Comparison of ENCODE assay signal across 8 cellular contexts in the genomic region with DNA sequence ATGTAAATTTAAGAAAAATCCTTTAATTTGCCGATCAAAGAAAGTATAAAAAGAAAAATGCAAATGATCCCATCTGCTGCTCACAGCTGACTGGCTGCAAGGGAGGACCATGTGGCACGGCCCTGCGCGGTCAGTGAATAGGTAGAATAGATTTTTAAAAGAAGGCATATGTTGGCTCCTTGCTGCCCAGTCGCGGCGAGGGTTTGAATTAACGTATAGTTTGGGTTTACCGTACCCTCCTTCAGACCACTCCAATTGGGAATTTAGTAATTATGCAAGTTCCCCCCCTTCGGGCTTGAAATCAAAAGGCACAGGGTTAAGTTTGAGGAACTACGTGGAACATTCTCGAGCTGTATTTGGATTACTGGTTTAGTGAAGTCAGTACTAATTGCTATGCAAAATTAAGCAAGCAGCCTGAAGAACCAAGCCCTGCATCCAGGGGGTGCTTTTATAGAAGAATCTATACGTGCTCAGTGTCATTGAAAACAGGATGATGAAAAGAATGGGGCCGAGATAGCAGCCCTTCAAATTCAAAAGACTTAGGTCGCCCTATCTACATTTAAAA. TPM values are rescaled to one million over a fixed set of nuclear protein-coding genes. Genes with fewer than 3 reads are reported as not detected.
DNase-seq lines count a peak whose midpoint lies in the region; ATAC-seq and TF ChIP-seq lines count a peak whose summit lies in the region.

No MANE protein-coding gene starts in this region.

- no peak overlapping the region for H3K27ac Mint-ChIP-seq in activated CD4-positive, alpha-beta memory T cell treated with anti-CD3 and anti-CD28 coated beads for 36 hours

- CTCF ChIA-PET in activated CD4-positive, alpha-beta memory T cell treated with anti-CD3 and anti-CD28 coated beads for 36 hours (lab: Charles Lee) = interaction anchor here (1.0 to 1.9 kb wide), 6 partner anchors 8 to 376 kb away, joined by 3 to 10 read pairs (median 4); a partner anchor contains a TSS

- no peaks in the 10 kb centered on the region for H3K9me3 Mint-ChIP-seq in activated CD4-positive, alpha-beta memory T cell treated with anti-CD3 and anti-CD28 coated beads for 36 hours

- H3K9me3 ChIP-seq in ovary = no peaks in the 10 kb centered on the region

- H3K27me3 ChIP-seq in ovary = no peaks in the 10 kb centered on the region

- WGBS in ovary, 3 donors = 2 to 4% (median 4%) methylated on average over 15 of the region's 15 CpGs

- H3K4me3 Mint-ChIP-seq in activated CD4-positive, alpha-beta memory T cell treated with anti-CD3 and anti-CD28 coated beads for 36 hours = peak overlapping the region; percentile 70

- no peak overlapping the region for H3K27ac ChIP-seq in ovary

- no peak for TF ChIP-seq POLR2A in ovary (IDR thresholded peaks at IDR 0.05)

- H3K27me3 Mint-ChIP-seq in activated CD4-positive, alpha-beta memory T cell treated with anti-CD3 and anti-CD28 coated beads for 36 hours = peaks cover 7% of the 10 kb centered on the region

- DNase-seq in ACHN = peak; percentile 19
- DNase-seq in GM19240 (ENCODE audit: insufficient read length, low spot score) = peak; percentile 32
- DNase-seq in NCI-H2227 (lab: John Stamatoyannopoulos, UW; ENCODE audit: unreplicated experiment) = peak; percentile 65
- DNase-seq in activated CD4-positive, alpha-beta memory T cell treated with anti-CD3 and anti-CD28 coated beads for 36 hours = peak; percentile 31
- peak; percentile 71 for DNase-seq in germinal center (ENCODE audit: low spot score)
- DNase-seq in ovary = no peak

- POLR2A ChIA-PET in activated CD4-positive, alpha-beta memory T cell treated with anti-CD3 and anti-CD28 coated beads for 36 hours (lab: Charles Lee) = interaction anchor here (0.9 to 1.1 kb wide), 2 partner anchors 54 to 88 kb away, joined by 3 to 4 read pairs; a partner anchor contains a TSS

- H3K36me3 ChIP-seq in ovary = no peaks in the 10 kb centered on the region

- peaks cover 18% of the 10 kb centered on the region for H3K4me1 Mint-ChIP-seq in activated CD4-positive, alpha-beta memory T cell treated with anti-CD3 and anti-CD28 coated beads for 36 hours (ENCODE audit: low read depth)

- H3K36me3 Mint-ChIP-seq in activated CD4-positive, alpha-beta memory T cell treated with anti-CD3 and anti-CD28 coated beads for 36 hours = no peaks in the 10 kb centered on the region

- peak overlapping the region; percentile 62 for H3K4me3 ChIP-seq in ovary

- intact Hi-C loops in activated CD4-positive, alpha-beta memory T cell treated with anti-CD3 and anti-CD28 coated beads for 36 hours (cut with micrococcal nuclease) = loop anchor here (5.0 to 10.0 kb wide), 2 partner anchors 54 to 338 kb away; a partner anchor contains a TSS
- intact Hi-C loops in ovary (cut with DNase I) = loop anchor here in 1 of 4 donors (10.0 kb wide), 1 partner anchor 92 kb away; a partner anchor contains a TSS

- H3K4me1 ChIP-seq in ovary (ENCODE audit: insufficient read depth) = no peaks in the 10 kb centered on the region

- in situ Hi-C loops in ACHN (cut with HindIII; ENCODE audit: low pct_ligation_motif_present, low pct_unique_long_range_greater_than_20kb, low sequenced_read_pairs) = no loop called here

- no peak for TF ChIP-seq CTCF in ovary (IDR thresholded peaks at IDR 0.05)

- ATAC-seq in HG02642 (IDR thresholded peaks at IDR 0.05; ENCODE audit: poor library complexity, unreplicated experiment) (no peak), HG02981 (IDR thresholded peaks at IDR 0.05; ENCODE audit: unreplicated experiment) (no peak)

- no peak for TF ChIP-seq EP300 in ovary (IDR thresholded peaks at IDR 0.05)

RNA-seq across cellular contexts. Expression of a gene that starts 1.1 kb away (rescaled TPM):
- 1 to 10 TPM; 4.4 to 4.5 TPM for total RNA-seq in activated CD4-positive, alpha-beta memory T cell treated with anti-CD3 and anti-CD28 coated beads for 36 hours
- 1 to 10 TPM in 6 of 7 donors, under 1 TPM in 1; 0.83 to 4.1 (median 3.0) TPM for total RNA-seq in ovary
- polyA plus RNA-seq in ovary = 1 to 10 TPM in 1 of 2 donors, under 1 TPM in 1; 0.61 to 1.0 TPM

Comparison
In these comparisons a context has a peak if more than half of its experiments do, and no peak if none do; other contexts are left out.
1. DNase-seq: peak in ACHN (single experiment), GM19240 (single experiment), NCI-H2227 (single experiment), activated CD4-positive, alpha-beta memory T cell treated with anti-CD3 and anti-CD28 coated beads for 36 hours (single experiment) and germinal center (single experiment); none in ovary (0 of 5).